In the genomic region with DNA sequence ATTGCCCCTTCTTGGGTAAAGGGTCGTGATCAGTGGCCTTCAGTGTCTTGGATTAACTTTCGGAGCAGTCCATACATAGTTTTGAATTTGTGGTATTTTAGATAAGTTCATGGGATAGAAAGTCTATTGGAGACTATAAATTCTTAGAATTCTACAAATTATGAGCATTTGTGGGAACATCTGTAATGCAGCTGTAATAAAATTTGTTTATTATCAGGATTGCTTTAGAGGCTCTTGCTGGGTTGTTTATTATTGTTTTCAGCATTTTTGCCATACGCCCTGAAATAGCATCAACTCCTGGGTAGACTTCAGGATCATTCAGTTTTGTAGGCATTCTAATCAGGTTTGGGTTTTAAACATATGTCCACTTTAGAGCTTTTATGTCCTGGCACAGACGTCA, we compare ENCODE assay signal across 1 cellular context.
TF ChIP-seq lines count a peak whose summit lies in the region.

No MANE protein-coding gene starts in this region.

TF ChIP-seq in SK-N-SH, 30 proteins besides CTCF, POLR2A, EP300 and RAD21 (continued from another document):
- TF ChIP-seq, protein P1, sequence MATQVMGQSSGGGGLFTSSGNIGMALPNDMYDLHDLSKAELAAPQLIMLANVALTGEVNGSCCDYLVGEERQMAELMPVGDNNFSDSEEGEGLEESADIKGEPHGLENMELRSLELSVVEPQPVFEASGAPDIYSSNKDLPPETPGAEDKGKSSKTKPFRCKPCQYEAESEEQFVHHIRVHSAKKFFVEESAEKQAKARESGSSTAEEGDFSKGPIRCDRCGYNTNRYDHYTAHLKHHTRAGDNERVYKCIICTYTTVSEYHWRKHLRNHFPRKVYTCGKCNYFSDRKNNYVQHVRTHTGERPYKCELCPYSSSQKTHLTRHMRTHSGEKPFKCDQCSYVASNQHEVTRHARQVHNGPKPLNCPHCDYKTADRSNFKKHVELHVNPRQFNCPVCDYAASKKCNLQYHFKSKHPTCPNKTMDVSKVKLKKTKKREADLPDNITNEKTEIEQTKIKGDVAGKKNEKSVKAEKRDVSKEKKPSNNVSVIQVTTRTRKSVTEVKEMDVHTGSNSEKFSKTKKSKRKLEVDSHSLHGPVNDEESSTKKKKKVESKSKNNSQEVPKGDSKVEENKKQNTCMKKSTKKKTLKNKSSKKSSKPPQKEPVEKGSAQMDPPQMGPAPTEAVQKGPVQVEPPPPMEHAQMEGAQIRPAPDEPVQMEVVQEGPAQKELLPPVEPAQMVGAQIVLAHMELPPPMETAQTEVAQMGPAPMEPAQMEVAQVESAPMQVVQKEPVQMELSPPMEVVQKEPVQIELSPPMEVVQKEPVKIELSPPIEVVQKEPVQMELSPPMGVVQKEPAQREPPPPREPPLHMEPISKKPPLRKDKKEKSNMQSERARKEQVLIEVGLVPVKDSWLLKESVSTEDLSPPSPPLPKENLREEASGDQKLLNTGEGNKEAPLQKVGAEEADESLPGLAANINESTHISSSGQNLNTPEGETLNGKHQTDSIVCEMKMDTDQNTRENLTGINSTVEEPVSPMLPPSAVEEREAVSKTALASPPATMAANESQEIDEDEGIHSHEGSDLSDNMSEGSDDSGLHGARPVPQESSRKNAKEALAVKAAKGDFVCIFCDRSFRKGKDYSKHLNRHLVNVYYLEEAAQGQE (IDR thresholded peaks at IDR 0.05; ENCODE audit: low read depth, low read length) = no peak
